Comparison of ENCODE assay signal across 9 cellular contexts in genomic region chr17:1153795-1154546, GRCh38. TPM values are rescaled to one million over a fixed set of nuclear protein-coding genes. Genes with fewer than 3 reads are reported as not detected.
A peak's percentile ranks its signal among the peaks of the same experiment; 100 is the strongest.
DNase-seq lines count a peak whose midpoint lies in the region; ATAC-seq and TF ChIP-seq lines count a peak whose summit lies in the region.
"Had no signal": no experiment of that assay in that cellular context is flagged by ENCODE, and none has a peak within 500 bp of the region (broad histone marks: within the 10 kb centered on the region; RNA-seq: fewer than 3 reads in every experiment).

No MANE protein-coding gene starts in this region.

- peaks cover 11% of the 10 kb centered on the region for H3K27me3 Mint-ChIP-seq in HFFc6 (ENCODE audit: insufficient read depth)

- no peak overlapping the region for H3K27ac Mint-ChIP-seq in HFFc6

- H3K36me3 Mint-ChIP-seq in HFFc6 (ENCODE audit: low read depth), result no peaks in the 10 kb centered on the region

- H3K4me3 ChIP-seq in fibroblast of mammary gland (ENCODE audit: control insufficient read depth, low read depth, low read length), result no peak overlapping the region
- H3K4me3 ChIP-seq: heart right ventricle had no signal

- H3K9me3 Mint-ChIP-seq in HFFc6, result no peaks in the 10 kb centered on the region

- ATAC-seq in omental fat pad (ENCODE audit: low FRiP score) (peak; percentile 59), GM19452 (IDR thresholded peaks at IDR 0.05; ENCODE audit: unreplicated experiment) (no peak), HG03521 (IDR thresholded peaks at IDR 0.05; ENCODE audit: unreplicated experiment) (no peak), HG03442 (IDR thresholded peaks at IDR 0.05; ENCODE audit: unreplicated experiment) (no peak)

- H3K4me1 Mint-ChIP-seq in HFFc6 (ENCODE audit: low read depth), result peaks cover 3% of the 10 kb centered on the region; the same call in 1 of the 2 replicates

- H3K4me3 Mint-ChIP-seq in HFFc6, result no peak overlapping the region

- TF ChIP-seq CTCF in HFFc6 (IDR thresholded peaks at IDR 0.05) (no peak), fibroblast of mammary gland (conservative IDR thresholded peaks at IDR 0.05; ENCODE audit: control insufficient read depth, insufficient read depth, low read depth, low read length) (no peak), omental fat pad (IDR thresholded peaks at IDR 0.05) (no peak)

- DNase-seq in HFFc6 (peak; percentile 48), NCI-H748 treated with DMSO at 0.1 percent for 48 hours (lab: John Stamatoyannopoulos, UW) (peak; percentile 62), fibroblast of mammary gland (ENCODE audit: low read depth) (peak; percentile 63), omental fat pad (ENCODE audit: low spot score) (no peak), germinal center (ENCODE audit: low spot score) (no peak)

RNA-seq across cellular contexts. Expression of gene ABR, which starts 25.8 kb away (rescaled TPM):
- total RNA-seq in HFFc6 (2021; fragmentation: NEBNext Ultra II Directional; extraction: Animal tissue kit (Norgen Biotek cat#: 25700)), result 10 to 100 TPM; 49.3 to 58.4 (median 54.4) TPM
- total RNA-seq in omental fat pad, result 10 to 100 TPM; 51.1 to 92.1 (median 75.8) TPM

Comparison
In these comparisons a context has a peak if more than half of its experiments do, and no peak if none do; other contexts are left out.
1. DNase-seq: peak in HFFc6 (single experiment), NCI-H748 treated with DMSO at 0.1 percent for 48 hours (single experiment) and fibroblast of mammary gland (single experiment); none in omental fat pad (single experiment) and germinal center (single experiment).